Comparison of ENCODE assay signal across 11 cellular contexts in the genomic region with DNA sequence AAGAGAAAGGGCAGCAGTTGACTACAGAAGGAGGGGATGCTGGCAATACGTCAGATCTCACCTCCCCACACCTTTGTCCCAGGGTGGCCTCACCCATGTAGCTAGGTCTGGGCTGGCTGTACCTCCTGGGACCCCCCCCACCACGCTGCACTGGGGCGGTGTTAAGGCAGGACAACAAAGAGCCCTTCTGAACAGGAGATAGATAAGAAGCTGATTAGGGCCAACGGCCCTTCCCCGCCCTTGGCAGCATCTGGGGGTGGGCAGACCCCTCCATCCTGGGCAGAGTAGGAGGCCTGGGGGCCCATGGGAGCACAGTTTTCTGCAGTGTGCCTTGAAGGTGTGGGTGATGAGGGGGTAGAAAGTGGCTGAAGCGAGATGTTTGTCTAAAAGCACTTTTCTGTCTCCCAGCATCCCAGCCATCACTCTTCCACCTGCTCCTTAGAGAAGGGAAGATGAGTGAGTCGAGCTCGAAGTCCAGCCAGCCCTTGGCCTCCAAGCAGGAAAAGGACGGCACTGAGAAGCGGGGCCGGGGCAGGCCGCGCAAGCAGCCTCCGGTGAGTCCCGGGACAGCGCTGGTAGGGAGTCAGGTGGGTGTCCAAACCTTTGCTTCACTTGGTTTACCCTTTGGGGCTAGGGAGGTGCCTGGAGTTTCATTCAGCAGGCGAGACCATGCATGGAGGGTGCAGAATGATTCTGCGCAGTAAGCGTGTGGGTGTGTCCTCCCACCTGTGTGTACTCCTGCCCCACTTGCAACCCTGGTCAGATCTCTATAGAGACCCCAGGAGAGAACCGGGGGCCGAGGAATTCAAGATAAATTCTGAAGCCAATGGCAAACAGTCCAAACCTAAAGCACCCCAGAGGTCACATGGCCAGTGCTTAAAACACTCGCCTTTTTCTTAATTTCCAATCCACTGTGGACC. TPM values are rescaled to one million over a fixed set of nuclear protein-coding genes. Genes with fewer than 3 reads are reported as not detected.
A peak's percentile ranks its signal among the peaks of the same experiment; 100 is the strongest.
DNase-seq lines count a peak whose midpoint lies in the region; ATAC-seq, FAIRE-seq and TF ChIP-seq lines count a peak whose summit lies in the region.
"Had no signal": no experiment of that assay in that cellular context is flagged by ENCODE, and none has a peak within 500 bp of the region (broad histone marks: within the 10 kb centered on the region; RNA-seq: fewer than 3 reads in every experiment).

No MANE protein-coding gene starts in this region.

- H3K56ac ChIP-seq in mesendoderm (ENCODE audit: low read length): peak overlapping the region; percentile 44

- no peak for DNase-seq in CD4-positive, alpha-beta memory T cell
- DNase-seq in astrocyte (ENCODE audit: low read depth) (no peak), mesendoderm (no peak), iPS-NIHi11 (ENCODE audit: low spot score) (no peak), EL (no peak)
- DNase-seq: body of pancreas, NCI-H510A had no signal

- H3K9ac ChIP-seq in HUES48 (ENCODE audit: low read depth, low read length): 0 out of 2 replicates have a peak overlapping the region, but pooled peaks have one; percentile 94
- H3K9ac ChIP-seq in astrocyte (ENCODE audit: low read length): peak overlapping the region; percentile 85
- H3K9ac ChIP-seq in mesendoderm (ENCODE audit: low read length): peak overlapping the region; percentile 89

- H3K27me3 ChIP-seq in CD4-positive, alpha-beta memory T cell (ENCODE audit: insufficient read depth, low read length): no peaks in the 10 kb centered on the region
- H3K27me3 ChIP-seq in HUES48 (ENCODE audit: control insufficient read depth, insufficient read depth, low read length) (no peaks in the 10 kb centered on the region), astrocyte (ENCODE audit: insufficient read depth, low read length) (no peaks in the 10 kb centered on the region), mesendoderm (ENCODE audit: insufficient read depth, low read length, poor library complexity) (no peaks in the 10 kb centered on the region)
- H3K27me3 ChIP-seq: body of pancreas had no signal

- no CpG with 5 or more reads among the region's 22 CpGs for WGBS in mesendoderm (ENCODE audit: extremely low coverage, insufficient coverage, low lambda C conversion rate)

- POLR2A ChIA-PET in CD4-positive, alpha-beta memory T cell (lab: Charles Lee; ENCODE audit: partially characterized antibody): interaction anchor here (0.8 to 1.1 kb wide), 2 partner anchors 9 to 17 kb away, joined by 5 read pairs; partner anchors contain the start of gene SMIM29

- no peak overlapping the region for H4K8ac ChIP-seq in mesendoderm (ENCODE audit: low read depth, low read length)

- H3K27ac Mint-ChIP-seq in CD4-positive, alpha-beta memory T cell: peak overlapping the region in 6 of 7 donors; percentile 49 to 91 (median 82)
- H3K27ac Mint-ChIP-seq in astrocyte (ENCODE audit: unreplicated experiment): no peak overlapping the region

- no peaks in the 10 kb centered on the region for H3K9me3 ChIP-seq in CD4-positive, alpha-beta memory T cell (ENCODE audit: control insufficient read depth in 1 of 2, low read length in 2 of 2)
- no peaks in the 10 kb centered on the region for H3K9me3 ChIP-seq in HUES48 (ENCODE audit: control insufficient read depth, insufficient read depth, low read length)
- no peaks in the 10 kb centered on the region for H3K9me3 ChIP-seq in astrocyte (ENCODE audit: insufficient read depth, low read depth, low read length)
- H3K9me3 ChIP-seq: body of pancreas had no signal

- H3K27ac ChIP-seq in CD4-positive, alpha-beta memory T cell (ENCODE audit: low read depth, low read length): no peak overlapping the region
- H3K27ac ChIP-seq in HUES48 (ENCODE audit: low read depth, low read length): peak overlapping the region; percentile 95
- peak overlapping the region; percentile 9 for H3K27ac ChIP-seq in astrocyte (ENCODE audit: low read depth, low read length)
- no peak overlapping the region for H3K27ac ChIP-seq in mesendoderm (ENCODE audit: low read depth, low read length)
- H3K27ac ChIP-seq: body of pancreas had no signal

- no peak overlapping the region for H2BK5ac ChIP-seq in mesendoderm (ENCODE audit: low read length)

- peaks cover 38% of the 10 kb centered on the region for H4K20me1 ChIP-seq in astrocyte (ENCODE audit: insufficient read depth, low read length)

- CTCF ChIA-PET in CD4-positive, alpha-beta memory T cell (lab: Charles Lee; ENCODE audit: partially characterized antibody): interaction anchor here (0.8 to 0.9 kb wide), 2 partner anchors 9 to 57 kb away, joined by 3 read pairs; partner anchors contain the start of gene SMIM29

- no peak overlapping the region for H4K5ac ChIP-seq in mesendoderm (ENCODE audit: low read length)

- H3K4me2 ChIP-seq in astrocyte (ENCODE audit: low read length) (peak overlapping the region; percentile 97), mesendoderm (ENCODE audit: low read length) (peak overlapping the region; percentile 50)

- H3K4me1 Mint-ChIP-seq in CD4-positive, alpha-beta memory T cell: peaks cover 26 to 68% (median 43%) of the 10 kb centered on the region in 4 donors
- peaks cover 25% of the 10 kb centered on the region for H3K4me1 Mint-ChIP-seq in astrocyte (ENCODE audit: low read depth, unreplicated experiment)

- H3K4me1 ChIP-seq in CD4-positive, alpha-beta memory T cell (ENCODE audit: insufficient read depth, low read length): peaks cover 56% of the 10 kb centered on the region
- H3K4me1 ChIP-seq in HUES48 (ENCODE audit: control insufficient read depth, insufficient read depth, low read length) (peaks cover 47% of the 10 kb centered on the region), astrocyte (ENCODE audit: insufficient read depth, low read length) (peaks cover 67% of the 10 kb centered on the region), mesendoderm (ENCODE audit: control insufficient read depth, low read depth, low read length) (peaks cover 8% of the 10 kb centered on the region)

- H3K36me3 ChIP-seq in CD4-positive, alpha-beta memory T cell (ENCODE audit: insufficient read depth, low read length): peaks cover 36% of the 10 kb centered on the region
- peaks cover 70% of the 10 kb centered on the region for H3K36me3 ChIP-seq in HUES48 (ENCODE audit: control insufficient read depth, insufficient read depth, low read length)
- H3K36me3 ChIP-seq in astrocyte (ENCODE audit: insufficient read depth, low read length): peaks cover 19% of the 10 kb centered on the region
- peaks cover 30% of the 10 kb centered on the region for H3K36me3 ChIP-seq in mesendoderm (ENCODE audit: control insufficient read depth, insufficient read depth, low read length)

- no peak for ATAC-seq in GM21786 (IDR thresholded peaks at IDR 0.05; ENCODE audit: unreplicated experiment)
- no peak for ATAC-seq in GM19397 (IDR thresholded peaks at IDR 0.05; ENCODE audit: unreplicated experiment)
- ATAC-seq: body of pancreas had no signal

- no peak overlapping the region for H2BK15ac ChIP-seq in mesendoderm (replicated peaks; ENCODE audit: low read depth)

- H3K79me2 ChIP-seq in astrocyte (ENCODE audit: insufficient read depth, low read length) (peaks cover 50% of the 10 kb centered on the region), mesendoderm (ENCODE audit: control insufficient read depth, insufficient read depth, low read length) (peaks cover 54% of the 10 kb centered on the region)

- H3K4ac ChIP-seq in mesendoderm (ENCODE audit: low read depth, low read length): no peak overlapping the region

- peaks cover 17 to 54% of the 10 kb centered on the region in 2 donors for H3K36me3 Mint-ChIP-seq in CD4-positive, alpha-beta memory T cell
- peaks cover 6% of the 10 kb centered on the region for H3K36me3 Mint-ChIP-seq in astrocyte (ENCODE audit: low read depth, unreplicated experiment)

- H3K4me3 Mint-ChIP-seq in CD4-positive, alpha-beta memory T cell: no peak overlapping the region
- no peak overlapping the region for H3K4me3 Mint-ChIP-seq in astrocyte (ENCODE audit: unreplicated experiment)

- no peak for FAIRE-seq in astrocyte (lab: Jason Lieb, UNC)
- FAIRE-seq: TTC549 had no signal

- H3K79me1 ChIP-seq in mesendoderm (ENCODE audit: low read length): peaks cover 19% of the 10 kb centered on the region

- peak overlapping the region; percentile 48 for H3K23ac ChIP-seq in mesendoderm (ENCODE audit: low read length)

- no peaks in the 10 kb centered on the region for H3K9me3 Mint-ChIP-seq in CD4-positive, alpha-beta memory T cell
- H3K9me3 Mint-ChIP-seq in astrocyte (ENCODE audit: unreplicated experiment): no peaks in the 10 kb centered on the region

- no peak overlapping the region for H2BK120ac ChIP-seq in mesendoderm (ENCODE audit: low read depth, low read length)

- no peak for TF ChIP-seq CTCF in astrocyte (IDR thresholded peaks at IDR 0.05; ENCODE audit: insufficient read depth, low read depth, low read length)

- intact Hi-C loops in CD4-positive, alpha-beta memory T cell (cut with micrococcal nuclease): no loop called here

- no peak overlapping the region for H2AFZ ChIP-seq in astrocyte (ENCODE audit: low read depth, low read length)

- H2AK5ac ChIP-seq in mesendoderm (ENCODE audit: low read length): no peak overlapping the region

- no peak overlapping the region for H3K4me3 ChIP-seq in CD4-positive, alpha-beta memory T cell (ENCODE audit: low read length in 2 of 2)
- H3K4me3 ChIP-seq in HUES48 (ENCODE audit: low read depth, low read length): peak overlapping the region; percentile 87; the same call in 1 of the 2 replicates
- peak overlapping the region; percentile 74 for H3K4me3 ChIP-seq in astrocyte (ENCODE audit: insufficient read depth, low read depth, low read length)
- no peak overlapping the region for H3K4me3 ChIP-seq in mesendoderm (ENCODE audit: low read length)
- H3K4me3 ChIP-seq: body of pancreas had no signal

- no peak overlapping the region for H3K18ac ChIP-seq in mesendoderm (ENCODE audit: low read length)

- no peaks in the 10 kb centered on the region for H3K27me3 Mint-ChIP-seq in CD4-positive, alpha-beta memory T cell
- H3K27me3 Mint-ChIP-seq in astrocyte (ENCODE audit: low read depth, unreplicated experiment): no peaks in the 10 kb centered on the region

RNA-seq across cellular contexts. Expression of gene HMGA1, which starts 3.9 kb away (rescaled TPM):
- 10 to 100 TPM; 74.7 to 77.5 TPM for total RNA-seq in CD4-positive, alpha-beta memory T cell
- polyA plus RNA-seq in CD4-positive, alpha-beta memory T cell: 10 to 100 TPM; 25.4 to 40.8 TPM
- total RNA-seq in astrocyte: 109 and 199 TPM in 2 replicates
- polyA plus RNA-seq in mesendoderm (2013, experiment 1 of 2): 3,300 TPM
- polyA plus RNA-seq in mesendoderm (2013, experiment 2 of 2): 3,237 TPM

RNA-seq across cellular contexts. Expression of gene SMIM29, which starts 8.2 kb away (rescaled TPM):
- total RNA-seq in CD4-positive, alpha-beta memory T cell: 10 to 100 TPM; 29.7 to 30.1 TPM
- polyA plus RNA-seq in CD4-positive, alpha-beta memory T cell: 10 to 100 TPM; 51.5 to 66.5 TPM
- total RNA-seq in astrocyte: 11.1 and 13.9 TPM in 2 replicates
- 4.7 TPM for polyA plus RNA-seq in mesendoderm (2013, experiment 1 of 2)
- 4.6 TPM for polyA plus RNA-seq in mesendoderm (2013, experiment 2 of 2)

Comparison
In these comparisons a context has a peak if more than half of its experiments do, and no peak if none do; other contexts are left out.
1. H3K27ac ChIP-seq: peak in HUES48 (single experiment) and astrocyte (single experiment); none in CD4-positive, alpha-beta memory T cell (single experiment) and mesendoderm (single experiment).
2. H3K4me3 ChIP-seq: peak in HUES48 (single experiment) and astrocyte (single experiment); none in CD4-positive, alpha-beta memory T cell (0 of 2) and mesendoderm (single experiment).
3. Peak in every context shown above with its lines, with median percentiles within 50 percentile points of each other: H3K9ac ChIP-seq.